In the genomic region with DNA sequence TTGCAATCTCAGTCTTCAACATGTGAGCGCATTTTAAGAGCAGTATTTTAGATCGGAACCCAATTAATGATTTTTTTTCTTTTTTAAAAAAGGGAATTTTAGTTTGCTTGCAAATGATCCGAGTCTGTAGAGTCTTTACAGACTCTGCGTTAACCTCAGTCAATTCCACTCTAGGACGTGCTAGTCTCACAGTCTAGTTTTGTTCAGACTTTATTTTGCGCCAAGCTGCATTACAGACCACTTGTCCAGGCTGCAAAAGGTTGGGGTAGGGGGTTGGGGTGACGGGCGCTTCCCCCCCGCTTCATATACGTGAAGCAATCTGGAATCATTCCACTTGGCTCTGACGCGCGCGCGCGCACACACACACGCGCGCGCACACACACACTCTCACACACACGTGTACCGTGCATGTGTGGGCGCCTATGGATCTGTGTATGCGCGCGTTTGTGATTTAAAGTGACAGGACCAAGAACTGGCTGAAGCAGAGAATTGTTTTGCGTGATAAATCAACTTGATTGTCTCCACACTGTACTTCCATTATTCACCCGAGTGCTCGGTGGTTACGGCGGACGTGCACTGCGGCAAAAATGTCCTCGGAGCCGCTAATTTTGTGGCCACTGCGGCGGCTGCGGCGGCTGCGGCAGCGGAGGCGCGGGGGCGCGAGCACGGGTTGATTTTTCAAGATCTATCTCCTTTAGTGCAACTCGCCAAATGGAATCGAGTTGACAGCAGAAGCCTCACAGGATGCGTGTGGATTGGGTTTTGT, we compare ENCODE assay signal across 8 cellular contexts. TPM values are rescaled to one million over a fixed set of nuclear protein-coding genes. Genes with fewer than 3 reads are reported as not detected.
A peak's percentile ranks its signal among the peaks of the same experiment; 100 is the strongest.
DNase-seq lines count a peak whose midpoint lies in the region; ATAC-seq and TF ChIP-seq lines count a peak whose summit lies in the region.

No MANE protein-coding gene starts in this region.

- ATAC-seq in HG02884 (IDR thresholded peaks at IDR 0.05; ENCODE audit: unreplicated experiment) (no peak), HG03196 (IDR thresholded peaks at IDR 0.05; ENCODE audit: unreplicated experiment) (no peak)

- H3K36me3 Mint-ChIP-seq in MCF 10A (ENCODE audit: insufficient read depth, unreplicated experiment): no peaks in the 10 kb centered on the region

- no peak for TF ChIP-seq CTCF in MCF 10A (IDR thresholded peaks at IDR 0.05; ENCODE audit: unreplicated experiment)
- no peak for TF ChIP-seq CTCF in retinal pigment epithelial cell (conservative IDR thresholded peaks at IDR 0.05; ENCODE audit: low read depth, low read length)

- H3K9me3 Mint-ChIP-seq in MCF 10A (ENCODE audit: unreplicated experiment): no peaks in the 10 kb centered on the region

- intact Hi-C loops in MCF 10A (cut with micrococcal nuclease): loop anchor here (5.0 to 10.0 kb wide), 2 partner anchors 85 to 798 kb away; no protein-coding TSS in a partner anchor

- POLR2A ChIA-PET in MCF 10A (lab: Yijun Ruan, JAX): interaction anchor here (0.6 to 15.8 kb wide), 12 partner anchors 12 to 1044 kb away, joined by 3 to 369 read pairs (median 6); a partner anchor contains a TSS

- H3K4me1 Mint-ChIP-seq in MCF 10A (ENCODE audit: insufficient read depth, unreplicated experiment): peaks cover 14% of the 10 kb centered on the region

- no peaks in the 10 kb centered on the region for H3K27me3 Mint-ChIP-seq in MCF 10A (ENCODE audit: insufficient read depth, unreplicated experiment)

- peak overlapping the region; percentile 73 for H3K27ac Mint-ChIP-seq in MCF 10A (ENCODE audit: low read depth, unreplicated experiment)

- H3K4me3 Mint-ChIP-seq in MCF 10A (ENCODE audit: unreplicated experiment): peak overlapping the region; percentile 86

- CTCF ChIA-PET in MCF 10A (lab: Yijun Ruan, JAX): interaction anchor here (0.6 to 2.0 kb wide), 9 partner anchors 15 to 1089 kb away, joined by 3 to 8 read pairs (median 4); no protein-coding TSS in a partner anchor

- no TSS peak for BruUV-seq in MCF 10A (replicated peaks; lab: Mats Ljungman, UMichigan)

- DNase-seq in AG20443 (ENCODE audit: low spot score): peak; percentile 32
- peak; percentile 15 for DNase-seq in HK-2 (ENCODE audit: unreplicated experiment)
- DNase-seq in SHP77 treated with DMSO at 0.1 percent for 48 hours (lab: John Stamatoyannopoulos, UW): peak; percentile 35
- DNase-seq in MCF 10A (ENCODE audit: unreplicated experiment): peak; percentile 63
- DNase-seq in retinal pigment epithelial cell (ENCODE audit: low read depth): no peak

- H3K4me3 ChIP-seq in iPS-11a (ENCODE audit: low read depth, low read length): peak overlapping the region; percentile 34
- H3K4me3 ChIP-seq in retinal pigment epithelial cell (ENCODE audit: low read length): peak overlapping the region; percentile 78

RNA-seq across cellular contexts. Expression of a gene that starts 25.5 kb away (rescaled TPM):
- 47.4 and 54.8 TPM in 2 replicates for total RNA-seq in MCF 10A (2022)
